ENCODE assay signal across 23 cellular contexts in the genomic region with DNA sequence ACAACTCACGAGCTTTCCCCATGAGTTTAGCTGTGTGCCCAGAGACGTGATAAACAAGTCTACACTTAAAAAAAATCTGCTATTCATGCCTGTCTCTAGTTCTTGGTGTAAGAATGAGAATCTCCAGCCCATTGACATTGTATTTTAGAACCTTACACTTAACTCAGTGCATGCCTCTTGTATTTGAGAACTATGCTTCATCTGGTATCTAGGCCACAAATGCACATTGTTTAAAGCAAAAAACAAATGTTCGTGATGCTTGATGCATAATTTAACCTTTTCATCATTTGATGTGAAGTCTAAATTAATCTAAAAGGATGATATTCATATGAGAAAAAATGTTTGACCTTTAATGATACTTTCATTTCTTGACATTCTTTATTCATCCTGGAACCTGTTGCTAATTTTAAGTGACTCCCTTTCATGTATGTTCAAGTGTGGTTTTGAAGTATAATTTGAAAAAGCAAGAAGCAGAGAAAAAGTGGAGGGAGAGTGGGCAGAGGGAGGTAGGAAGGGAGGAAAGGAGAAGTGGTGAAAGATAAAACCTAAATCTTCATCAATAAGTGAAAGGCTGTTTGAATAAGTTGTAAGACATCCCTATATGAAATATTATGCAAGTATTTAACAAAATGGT.
"Had no signal": no experiment of that assay in that cellular context is flagged by ENCODE, and none has a peak within 500 bp of the region (broad histone marks: within the 10 kb centered on the region; RNA-seq: fewer than 3 reads in every experiment).

No MANE protein-coding gene starts in this region.

- H3K4me1 Mint-ChIP-seq: central memory CD8-positive, alpha-beta T cell; neural crest cell; T-cell had no signal

- DNase-seq: activated CD8-positive, alpha-beta memory T cell treated with anti-CD3 and anti-CD28 coated beads for 24 hours; activated CD8-positive, alpha-beta memory T cell treated with anti-CD3 and anti-CD28 coated beads, Interleukin-2, amount 50 U/mL, for 4 hours; dorsolateral prefrontal cortex; effector memory CD8-positive, alpha-beta T cell; gastrocnemius medialis; hippocampal formation; kidney glomerular epithelial cell; left ventricle myocardium inferior; naive thymus-derived CD4-positive, alpha-beta T cell; posterior cingulate gyrus; right lobe of liver; SJCRH30; stimulated activated CD4-positive, alpha-beta T cell treated with anti-CD3 and anti-CD28 coated beads, Interleukin-1b, Interleukin-23, amount 100 ng/mL, for 48 hours; T-cell; WERI-Rb-1 had no signal

- ATAC-seq: effector memory CD8-positive, alpha-beta T cell; esophagus mucosa; gastrocnemius medialis; naive thymus-derived CD4-positive, alpha-beta T cell; right lobe of liver; T-cell had no signal

- H3K4me3 Mint-ChIP-seq: central memory CD8-positive, alpha-beta T cell; effector memory CD8-positive, alpha-beta T cell; naive thymus-derived CD4-positive, alpha-beta T cell; neural crest cell; T-cell; T-helper 2 cell treated with Interferon-gamma antibody and Interleukin-4, amounts not matched to agents 5 μg/mL and 100 μg/mL, for 36 hours; type B pancreatic cell had no signal

- H3K36me3 Mint-ChIP-seq: naive thymus-derived CD4-positive, alpha-beta T cell; T-cell; type B pancreatic cell had no signal

- H3K27ac Mint-ChIP-seq: effector memory CD8-positive, alpha-beta T cell; T-cell; T-helper 2 cell treated with Interferon-gamma antibody and Interleukin-4, amounts not matched to agents 5 μg/mL and 100 μg/mL, for 36 hours; type B pancreatic cell had no signal

- H3K36me3 ChIP-seq: breast epithelium, gastrocnemius medialis, left ventricle myocardium inferior, right lobe of liver, SJCRH30, thoracic aorta, WERI-Rb-1 had no signal

- H3K4me3 ChIP-seq: breast epithelium, dorsolateral prefrontal cortex, gastrocnemius medialis, left ventricle myocardium inferior, right lobe of liver, SJCRH30, skin epidermis, thoracic aorta had no signal

- H3K9me3 ChIP-seq: breast epithelium, gastrocnemius medialis, left ventricle myocardium inferior, right lobe of liver, SJCRH30, thoracic aorta had no signal

- H3K27ac ChIP-seq: breast epithelium, dorsolateral prefrontal cortex, gastrocnemius medialis, left ventricle myocardium inferior, right lobe of liver, SJCRH30, skin epidermis, thoracic aorta, WERI-Rb-1 had no signal

- H3K27me3 ChIP-seq: breast epithelium, gastrocnemius medialis, right lobe of liver had no signal

- H3K4me1 ChIP-seq: breast epithelium, right lobe of liver, SJCRH30 had no signal

- H3K9me3 Mint-ChIP-seq: central memory CD8-positive, alpha-beta T cell; effector memory CD8-positive, alpha-beta T cell; naive thymus-derived CD4-positive, alpha-beta T cell; neural crest cell; T-cell; T-helper 2 cell treated with Interferon-gamma antibody and Interleukin-4, amounts not matched to agents 5 μg/mL and 100 μg/mL, for 36 hours; type B pancreatic cell had no signal
